Comparison of ENCODE assay signal across 16 cellular contexts in the genomic region with DNA sequence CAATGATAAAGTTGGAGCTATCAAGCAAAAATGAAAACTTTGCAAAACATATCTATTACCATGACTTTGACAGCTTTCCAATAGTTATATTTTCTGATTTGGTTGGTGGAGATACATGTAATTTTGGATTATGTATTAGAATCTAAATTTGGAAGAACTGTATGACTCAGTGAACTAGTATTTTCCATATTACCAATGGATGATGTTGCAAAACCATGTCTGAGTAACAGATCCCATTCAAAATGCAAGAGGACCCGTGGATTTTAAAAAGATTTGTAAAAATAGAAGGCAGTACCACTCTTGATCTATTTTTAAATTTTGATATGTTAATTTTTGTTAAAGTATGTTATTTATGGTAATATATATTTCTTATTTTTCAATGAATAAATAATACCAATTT.
DNase-seq lines count a peak whose midpoint lies in the region; ATAC-seq and TF ChIP-seq lines count a peak whose summit lies in the region.
"Had no signal": no experiment of that assay in that cellular context is flagged by ENCODE, and none has a peak within 500 bp of the region (broad histone marks: within the 10 kb centered on the region; RNA-seq: fewer than 3 reads in every experiment).

No MANE protein-coding gene starts in this region.

- H3K36me3 ChIP-seq in PC-3 (ENCODE audit: low read depth, low read length) (no peaks in the 10 kb centered on the region), testis (ENCODE audit: low read depth, missing control alignments) (no peaks in the 10 kb centered on the region)
- H3K36me3 ChIP-seq: BE2C, sigmoid colon had no signal

- no peak for TF ChIP-seq POLR2A in testis (IDR thresholded peaks at IDR 0.05)

- WGBS in testis, 2 donors = 78 to 84% methylated on average over 1 of the region's 1 CpG

- no peaks in the 10 kb centered on the region for H3F3A ChIP-seq in PC-3 (ENCODE audit: low read length, unreplicated experiment)

- no peaks in the 10 kb centered on the region for H3K9me3 ChIP-seq in PC-3 (ENCODE audit: low read length)
- no peaks in the 10 kb centered on the region for H3K9me3 ChIP-seq in testis
- H3K9me3 ChIP-seq: BE2C, sigmoid colon had no signal

- H2AFZ ChIP-seq in PC-3 (ENCODE audit: low read length) = no peak overlapping the region

- H3K27me3 ChIP-seq in PC-3 (ENCODE audit: low read length) (no peaks in the 10 kb centered on the region), testis (no peaks in the 10 kb centered on the region)
- H3K27me3 ChIP-seq: BE2C, sigmoid colon had no signal

- H4K20me1 ChIP-seq in PC-3 (ENCODE audit: low read length) = no peaks in the 10 kb centered on the region

- intact Hi-C loops in PC-3 (cut with micrococcal nuclease) = loop anchor here (5.0 to 10.0 kb wide), 5 partner anchors 73 to 696 kb away; no protein-coding TSS in a partner anchor
- intact Hi-C loops in testis (cut with DNase I; ENCODE audit: low total_unique reads) = no loop called here

- TF ChIP-seq CTCF in PC-3 (conservative IDR thresholded peaks at IDR 0.05; ENCODE audit: low read depth, low read length) (no peak), testis (IDR thresholded peaks at IDR 0.05) (no peak)

- POLR2A ChIA-PET in PC-3 (lab: Charles Lee; ENCODE audit: unreplicated experiment) = no interaction called here

- H3K4me3 ChIP-seq in PC-3 (ENCODE audit: low read length) (no peak overlapping the region), testis (no peak overlapping the region)
- H3K4me3 ChIP-seq: sigmoid colon had no signal

- H3K4me1 ChIP-seq in PC-3 (ENCODE audit: insufficient read depth, low read length) (peaks cover 4% of the 10 kb centered on the region; the same call in 1 of the 2 replicates), testis (no peaks in the 10 kb centered on the region)
- H3K4me1 ChIP-seq: BE2C, sigmoid colon had no signal

- BruUV-seq in PC-3 (replicated peaks; lab: Mats Ljungman, UMichigan) = no TSS peak

- H3K4me2 ChIP-seq in PC-3 (ENCODE audit: low read length) = no peak overlapping the region
- H3K4me2 ChIP-seq: KMS-11 had no signal

- CTCF ChIA-PET in PC-3 (lab: Charles Lee) = interaction anchor here (0.6 kb wide), 1 partner anchor 40 kb away, joined by 3 read pairs; no protein-coding TSS in a partner anchor

- ATAC-seq in PC-3 = no peak
- no peak for ATAC-seq in HG02588 (IDR thresholded peaks at IDR 0.05; ENCODE audit: unreplicated experiment)
- no peak for ATAC-seq in HG02973 (IDR thresholded peaks at IDR 0.05; ENCODE audit: unreplicated experiment)

- H3K27ac ChIP-seq in PC-3 (ENCODE audit: low read length) (no peak overlapping the region), testis (no peak overlapping the region)
- H3K27ac ChIP-seq: KMS-11, sigmoid colon had no signal

- peak; percentile 16 for DNase-seq in GM04504 (ENCODE audit: low read depth)
- peak; percentile 27 for DNase-seq in PC-3
- DNase-seq in fibroblast of gingiva (ENCODE audit: low read depth) = peak; percentile 64
- DNase-seq in renal cortical epithelial cell (ENCODE audit: low read depth) = peak; percentile 53
- DNase-seq in testis = no peak
- DNase-seq: activated CD4-positive, alpha-beta T cell treated with anti-CD3 and anti-CD28 coated beads, Interleukin-2, amount 10 ng/mL, durations not matched to agents 7 days and 5 days; activated naive CD4-positive, alpha-beta T cell treated with anti-CD3 and anti-CD28 coated beads, Interleukin-2, amount 10 ng/mL, durations not matched to agents 7 days and 5 days; BE2C; effector CD4-positive, alpha-beta T cell; GDM1; NCI-H146; NCI-H82; sigmoid colon had no signal

- H3K9me2 ChIP-seq in PC-3 (replicated peaks; ENCODE audit: low read length) = no peaks in the 10 kb centered on the region

- H3K9ac ChIP-seq in PC-3 (ENCODE audit: low read length) = no peak overlapping the region
- H3K9ac ChIP-seq: KMS-11 had no signal

- H3K79me2 ChIP-seq in PC-3 (ENCODE audit: low read length) = no peaks in the 10 kb centered on the region
